In the genomic region with DNA sequence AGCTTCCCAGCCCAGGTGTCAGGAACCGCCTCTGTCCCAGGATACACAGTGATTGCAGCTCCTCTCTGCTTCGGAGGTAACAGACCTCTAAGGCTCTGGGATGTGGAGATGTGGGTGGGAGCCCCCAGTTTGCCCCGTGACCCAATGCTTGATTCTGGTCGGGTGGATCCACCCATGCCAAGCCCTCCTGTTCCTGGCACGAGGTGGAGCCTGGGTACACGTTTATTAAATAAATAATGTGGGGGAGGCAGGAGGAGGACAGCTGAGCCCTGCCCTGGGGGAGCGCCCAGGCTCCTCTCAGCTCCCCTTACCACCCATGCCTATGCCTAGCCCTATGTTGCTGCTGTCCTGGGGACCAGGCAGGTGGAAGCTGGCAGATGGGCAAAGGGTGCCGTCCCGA, we compare ENCODE assay signal across 14 cellular contexts. TPM values are rescaled to one million over a fixed set of nuclear protein-coding genes. Genes with fewer than 3 reads are reported as not detected.
A peak's percentile ranks its signal among the peaks of the same experiment; 100 is the strongest.
DNase-seq lines count a peak whose midpoint lies in the region; FAIRE-seq and TF ChIP-seq lines count a peak whose summit lies in the region.
"Had no signal": no experiment of that assay in that cellular context is flagged by ENCODE, and none has a peak within 500 bp of the region (broad histone marks: within the 10 kb centered on the region; RNA-seq: fewer than 3 reads in every experiment).

No MANE protein-coding gene starts in this region.

- H3K4me1 ChIP-seq in HUES6 (ENCODE audit: control insufficient read depth, insufficient read depth, low read length) (peaks cover 58% of the 10 kb centered on the region), mesodermal cell (ENCODE audit: control insufficient read depth, insufficient read depth, low read length, poor library complexity, severe bottlenecking) (peaks cover 77% of the 10 kb centered on the region), stomach smooth muscle (ENCODE audit: control insufficient read depth, insufficient read depth, low read length) (peaks cover 94% of the 10 kb centered on the region)

- no peak for TF ChIP-seq CTCF in chondrocyte (IDR thresholded peaks at IDR 0.05)

- H3K36me3 Mint-ChIP-seq in chondrocyte (ENCODE audit: low read depth), result peaks cover 9% of the 10 kb centered on the region
- H3K36me3 Mint-ChIP-seq: CD8-positive, alpha-beta memory T cell had no signal

- H3K9me3 ChIP-seq in HUES6 (ENCODE audit: control insufficient read depth, insufficient read depth, low read depth, low read length), result no peaks in the 10 kb centered on the region
- no peaks in the 10 kb centered on the region for H3K9me3 ChIP-seq in mesodermal cell (ENCODE audit: control insufficient read depth, low read length)
- H3K9me3 ChIP-seq in stomach smooth muscle (ENCODE audit: control insufficient read depth in 2 of 2, low read length in 2 of 2), result no peaks in the 10 kb centered on the region

- H3K36me3 ChIP-seq in HUES6 (ENCODE audit: control insufficient read depth, insufficient read depth, low read length) (0 out of 2 replicates have a peak, but pooled peaks cover 2% of the 10 kb centered on the region), mesodermal cell (ENCODE audit: control insufficient read depth, insufficient read depth, low read length) (peaks cover 31% of the 10 kb centered on the region), stomach smooth muscle (ENCODE audit: control insufficient read depth in 2 of 2, insufficient read depth in 2 of 2, low read length in 2 of 2) (peaks cover 0 to 7% of the 10 kb centered on the region in 2 donors)

- 75 to 83% methylated on average over 5 to 6 of the region's 9 CpGs for WGBS in mesodermal cell (ENCODE audit: insufficient coverage in 2 of 2), 2 experiments

- no peak overlapping the region for H3K27ac ChIP-seq in HUES6 (ENCODE audit: low read depth, low read length)
- H3K27ac ChIP-seq in mesodermal cell (ENCODE audit: low read depth, low read length, severe bottlenecking), result peak overlapping the region; percentile 85
- H3K27ac ChIP-seq in stomach smooth muscle (ENCODE audit: low read length), result peak overlapping the region; percentile 90

- peaks cover 93% of the 10 kb centered on the region for H3K4me1 Mint-ChIP-seq in chondrocyte (ENCODE audit: low read depth)

- DNase-seq in chondrocyte (ENCODE audit: low spot score), result no peak
- DNase-seq in posterior cingulate gyrus, result no peak
- no peak for DNase-seq in GM19239 (ENCODE audit: insufficient read length, low spot score)
- no peak for DNase-seq in cerebellar cortex (ENCODE audit: low spot score)
- DNase-seq in ecto neural progenitor cell (ENCODE audit: low spot score), result no peak
- DNase-seq: activated CD4-positive, alpha-beta T cell treated with anti-CD3 and anti-CD28 coated beads for 48 hours; activated gamma-delta T cell treated with Interleukin-2 at 50 U/mL for 16 hours; CD8-positive, alpha-beta memory T cell; MM.1S; NCI-H446 treated with DMSO at 0.1 percent for 48 hours had no signal

- H3K9me3 Mint-ChIP-seq in chondrocyte (ENCODE audit: low read depth), result no peaks in the 10 kb centered on the region
- H3K9me3 Mint-ChIP-seq: CD8-positive, alpha-beta memory T cell had no signal

- FAIRE-seq in GM19239 (lab: Jason Lieb, UNC), result no peak

- H3K27me3 Mint-ChIP-seq in chondrocyte (ENCODE audit: low read depth), result no peaks in the 10 kb centered on the region

- H3K27me3 ChIP-seq in HUES6 (ENCODE audit: control insufficient read depth, insufficient read depth, low read length) (no peaks in the 10 kb centered on the region), stomach smooth muscle (ENCODE audit: control insufficient read depth in 1 of 2, insufficient read depth in 2 of 2, low read length in 2 of 2) (no peaks in the 10 kb centered on the region)

- peak overlapping the region; percentile 99 for H3K27ac Mint-ChIP-seq in chondrocyte (ENCODE audit: unreplicated experiment)

- peak overlapping the region; percentile 54 for H3K4me3 Mint-ChIP-seq in chondrocyte (ENCODE audit: unreplicated experiment)
- H3K4me3 Mint-ChIP-seq: CD8-positive, alpha-beta memory T cell had no signal

- peak overlapping the region; percentile 27; the same call in 1 of the 2 replicates for H3K4me3 ChIP-seq in HUES6 (ENCODE audit: low read depth, low read length)
- H3K4me3 ChIP-seq in mesodermal cell (ENCODE audit: extremely low read depth, insufficient read depth, low read length, poor library complexity, severe bottlenecking), result no peak overlapping the region
- H3K4me3 ChIP-seq in stomach smooth muscle (ENCODE audit: low read length in 2 of 2), result peak overlapping the region in 1 of 2 donors; percentile 47

- intact Hi-C loops in posterior cingulate gyrus (cut with DNase I), result no loop called here

- H3K9ac ChIP-seq in HUES6 (ENCODE audit: low read length) (peak overlapping the region; percentile 47), stomach smooth muscle (ENCODE audit: low read length in 2 of 2) (peak overlapping the region; percentile 31 to 64)

RNA-seq across cellular contexts. Expression of a gene that starts 16.0 kb away (rescaled TPM):
- 82.4 to 114 TPM (median 113 TPM) in 3 replicates for total RNA-seq in chondrocyte
- 83.9 TPM for polyA plus RNA-seq in mesodermal cell (2013, experiment 1 of 2)
- polyA plus RNA-seq in mesodermal cell (2013, experiment 2 of 2), result 71.8 TPM
- total RNA-seq: CD8-positive, alpha-beta memory T cell had no signal
- polyA plus RNA-seq: CD8-positive, alpha-beta memory T cell had no signal

RNA-seq across cellular contexts. Expression of a gene that starts 52.0 kb away (rescaled TPM):
- total RNA-seq in chondrocyte, result 0.20 TPM in 1 of 3 replicates, not detected in the others
- polyA plus RNA-seq in mesodermal cell (2013, experiment 1 of 2), result 2.8 TPM
- 3.0 TPM for polyA plus RNA-seq in mesodermal cell (2013, experiment 2 of 2)
- total RNA-seq: SK-MEL-5 had no signal
- polyA plus RNA-seq: CD8-positive, alpha-beta memory T cell had no signal

RNA-seq across cellular contexts. Expression of a gene that starts 52.1 kb away (rescaled TPM):
- 3.5 to 4.5 TPM (median 3.5 TPM) in 3 replicates for total RNA-seq in chondrocyte
- 9.1 TPM for polyA plus RNA-seq in mesodermal cell (2013, experiment 1 of 2)
- 6.0 TPM for polyA plus RNA-seq in mesodermal cell (2013, experiment 2 of 2)
